Comparison of ENCODE assay signal across 8 cellular contexts in genomic region chr4:140238353-140239041, GRCh38.
DNase-seq lines count a peak whose midpoint lies in the region; ATAC-seq and TF ChIP-seq lines count a peak whose summit lies in the region.

No MANE protein-coding gene starts in this region.

- ATAC-seq in GM19467 (IDR thresholded peaks at IDR 0.05; ENCODE audit: unreplicated experiment) (no peak), GM18520 (IDR thresholded peaks at IDR 0.05; ENCODE audit: unreplicated experiment) (no peak)

- peaks cover 4% of the 10 kb centered on the region for H3K27me3 Mint-ChIP-seq in neural progenitor cell (ENCODE audit: insufficient read depth, low read depth)

- H3K4me1 ChIP-seq in esophagus squamous epithelium (peaks cover 27 to 78% (median 40%) of the 10 kb centered on the region in 3 donors), neural progenitor cell (peaks cover 54% of the 10 kb centered on the region)

- H3K27me3 ChIP-seq in esophagus squamous epithelium (no peaks in the 10 kb centered on the region), neural progenitor cell (no peaks in the 10 kb centered on the region)

- no peaks in the 10 kb centered on the region for H4K20me1 ChIP-seq in neural progenitor cell (ENCODE audit: low read depth)

- H3F3A ChIP-seq in neural progenitor cell (ENCODE audit: low read depth): peaks cover 48% of the 10 kb centered on the region

- peak overlapping the region; percentile 14 for H2AFZ ChIP-seq in neural progenitor cell (replicated peaks)

- no peaks in the 10 kb centered on the region for H3K36me3 Mint-ChIP-seq in neural progenitor cell

- no peak overlapping the region for H3K9ac ChIP-seq in neural progenitor cell

- H3K4me1 Mint-ChIP-seq in neural progenitor cell: peaks cover 76% of the 10 kb centered on the region

- peak overlapping the region; percentile 78 for H3K4me3 Mint-ChIP-seq in neural progenitor cell

- WGBS in esophagus squamous epithelium, 2 donors: 17 to 26% methylated on average over 1 to 5 of the region's 13 CpGs

- H3K9me3 ChIP-seq in esophagus squamous epithelium (no peaks in the 10 kb centered on the region), neural progenitor cell (ENCODE audit: low read depth) (no peaks in the 10 kb centered on the region)

- H3K4me3 ChIP-seq in esophagus squamous epithelium (peak overlapping the region in 3 of 4 donors; percentile 14 to 52 (median 18)), neural progenitor cell (peak overlapping the region; percentile 33)

- H3K4me2 ChIP-seq in neural progenitor cell: peak overlapping the region; percentile 75

- peak overlapping the region; percentile 83 to 91 (median 90) for H3K27ac ChIP-seq in esophagus squamous epithelium
- H3K27ac ChIP-seq in neural progenitor cell: peak overlapping the region; percentile 92

- intact Hi-C loops in esophagus squamous epithelium (cut with DNase I): loop anchor here (5.0 kb wide), 1 partner anchor 81 kb away; no protein-coding TSS in a partner anchor

- DNase-seq in AG08396 (ENCODE audit: low spot score) (peak; percentile 82), NAMALWA (ENCODE audit: low spot score) (peak; percentile 19), SIG-M5 treated with dmso at 0.1 percent for 504 hours (lab: John Stamatoyannopoulos, UW; ENCODE audit: unreplicated experiment) (peak; percentile 84), esophagus squamous epithelium (lab: John Stamatoyannopoulos, UW) (peak; percentile 18), neural progenitor cell (ENCODE audit: low spot score) (peak; percentile 69), dermis blood vessel endothelial cell (no peak)

- no peaks in the 10 kb centered on the region for H3K79me2 ChIP-seq in neural progenitor cell (ENCODE audit: low read depth)

- no peaks in the 10 kb centered on the region for H3K9me3 Mint-ChIP-seq in neural progenitor cell

- H3K36me3 ChIP-seq in esophagus squamous epithelium (no peaks in the 10 kb centered on the region), neural progenitor cell (no peaks in the 10 kb centered on the region)

- TF ChIP-seq CTCF in esophagus squamous epithelium (IDR thresholded peaks at IDR 0.05): no peak
- TF ChIP-seq CTCF in neural progenitor cell (IDR thresholded peaks at IDR 0.05): no peak

- peak overlapping the region; percentile 99 for H3K27ac Mint-ChIP-seq in neural progenitor cell

- peak in 1 of 4 donors; percentile 10 for TF ChIP-seq POLR2A in esophagus squamous epithelium (IDR thresholded peaks at IDR 0.05)
